In genomic region chrX:103063191-103063845, GRCh38 we compare ENCODE assay signal across 9 cellular contexts. TPM values are rescaled to one million over a fixed set of nuclear protein-coding genes. Genes with fewer than 3 reads are reported as not detected.
DNase-seq lines count a peak whose midpoint lies in the region; ATAC-seq and TF ChIP-seq lines count a peak whose summit lies in the region.
"Had no signal": no experiment of that assay in that cellular context is flagged by ENCODE, and none has a peak within 500 bp of the region (broad histone marks: within the 10 kb centered on the region; RNA-seq: fewer than 3 reads in every experiment).

No MANE protein-coding gene starts in this region.

- ATAC-seq in naive thymus-derived CD8-positive, alpha-beta T cell: no peak
- ATAC-seq in activated T-helper 17 cell treated with anti-CD3 and anti-CD28 coated beads, Interleukin-2, amount 50 U/mL, for 72 hours (replicated peaks): no peak
- ATAC-seq in GM19328 (IDR thresholded peaks at IDR 0.05; ENCODE audit: unreplicated experiment): no peak

- H3K4me1 ChIP-seq in HEK293 (ENCODE audit: control insufficient read depth, insufficient read depth, low read length): no peaks in the 10 kb centered on the region

- H3K27me3 Mint-ChIP-seq in naive thymus-derived CD8-positive, alpha-beta T cell: peaks cover 9 to 27% (median 13%) of the 10 kb centered on the region in 5 donors
- peaks cover 17% of the 10 kb centered on the region for H3K27me3 Mint-ChIP-seq in activated T-helper 17 cell treated with anti-CD3 and anti-CD28 coated beads, Interleukin-2, amount 50 U/mL, for 72 hours

- no peaks in the 10 kb centered on the region for H3K36me3 ChIP-seq in HEK293 (ENCODE audit: control insufficient read depth in 2 of 2, insufficient read depth in 1 of 2, low read length in 2 of 2)

- peaks cover 0 to 2% (median 0%) of the 10 kb centered on the region in 9 donors for H3K9me3 Mint-ChIP-seq in naive thymus-derived CD8-positive, alpha-beta T cell
- H3K9me3 Mint-ChIP-seq in activated T-helper 17 cell treated with anti-CD3 and anti-CD28 coated beads, Interleukin-2, amount 50 U/mL, for 72 hours: no peaks in the 10 kb centered on the region

- no peak overlapping the region for H3K27ac ChIP-seq in HEK293 (ENCODE audit: extremely low read depth, low read depth, low read length)
- H3K27ac ChIP-seq: SK-N-MC had no signal

- DNase-seq in NCI-H524 (lab: John Stamatoyannopoulos, UW) (peak; percentile 75 to 84), dermis blood vessel endothelial cell (peak; percentile 45), NAMALWA (ENCODE audit: low spot score) (no peak), SKM-1 treated with dmso at 0.1 percent for 144 hours (lab: John Stamatoyannopoulos, UW; ENCODE audit: unreplicated experiment) (no peak)
- DNase-seq in naive thymus-derived CD8-positive, alpha-beta T cell: no peak

- peak overlapping the region; percentile 36 for H3K4me3 ChIP-seq in HEK293 (ENCODE audit: low read depth, low read length)
- H3K4me3 ChIP-seq: SK-N-MC had no signal

- H3K36me3 Mint-ChIP-seq in naive thymus-derived CD8-positive, alpha-beta T cell: no peaks in the 10 kb centered on the region
- no peaks in the 10 kb centered on the region for H3K36me3 Mint-ChIP-seq in activated T-helper 17 cell treated with anti-CD3 and anti-CD28 coated beads, Interleukin-2, amount 50 U/mL, for 72 hours (ENCODE audit: low read depth)

- H3K9me3 ChIP-seq in HEK293 (ENCODE audit: control insufficient read depth, insufficient read depth, low read depth, low read length): no peaks in the 10 kb centered on the region

- H3K4me1 Mint-ChIP-seq in naive thymus-derived CD8-positive, alpha-beta T cell: peaks cover 0 to 4% (median 4%) of the 10 kb centered on the region in 4 donors
- H3K4me1 Mint-ChIP-seq in activated T-helper 17 cell treated with anti-CD3 and anti-CD28 coated beads, Interleukin-2, amount 50 U/mL, for 72 hours: no peaks in the 10 kb centered on the region

- TF ChIP-seq CTCF in HEK293 (tag by site-specific recombination; IDR thresholded peaks at IDR 0.05): no peak

- CTCF ChIA-PET in HEK293 (lab: Yijun Ruan, JAX): no interaction called here

- H3K4me3 Mint-ChIP-seq in naive thymus-derived CD8-positive, alpha-beta T cell: peak overlapping the region in 7 of 10 donors; percentile 19 to 62 (median 36)
- H3K4me3 Mint-ChIP-seq in activated T-helper 17 cell treated with anti-CD3 and anti-CD28 coated beads, Interleukin-2, amount 50 U/mL, for 72 hours: no peak overlapping the region

- POLR2A ChIA-PET in HEK293 (lab: Yijun Ruan, JAX): no interaction called here
- POLR2A ChIA-PET in naive thymus-derived CD8-positive, alpha-beta T cell (lab: Charles Lee): no interaction called here

- peak overlapping the region in 1 of 10 donors; percentile 49 for H3K27ac Mint-ChIP-seq in naive thymus-derived CD8-positive, alpha-beta T cell
- H3K27ac Mint-ChIP-seq in activated T-helper 17 cell treated with anti-CD3 and anti-CD28 coated beads, Interleukin-2, amount 50 U/mL, for 72 hours: no peak overlapping the region

TF ChIP-seq in HEK293, 187 proteins besides CTCF, POLR2A, EP300 and RAD21:
- TF ChIP-seq INSM2 (tag by site-specific recombination; IDR thresholded peaks at IDR 0.05): no peak
- TF ChIP-seq KLF8 (tag by site-specific recombination; IDR thresholded peaks at IDR 0.05): no peak
- TF ChIP-seq ZNF37A (tag by site-specific recombination; IDR thresholded peaks at IDR 0.05): no peak
- no peak for TF ChIP-seq ZNF239 (tag by site-specific recombination; IDR thresholded peaks at IDR 0.05)
- TF ChIP-seq ZNF558 (tag by site-specific recombination; IDR thresholded peaks at IDR 0.05): no peak
- TF ChIP-seq SP2 (tag by site-specific recombination; IDR thresholded peaks at IDR 0.05): peak; percentile 38; the same call in 1 of the 2 replicates
- no peak for TF ChIP-seq SCRT2 (tag by site-specific recombination; IDR thresholded peaks at IDR 0.05)
- no peak for TF ChIP-seq ZFHX2 (tag by site-specific recombination; conservative IDR thresholded peaks at IDR 0.05)
- TF ChIP-seq SCRT1 (tag by site-specific recombination; IDR thresholded peaks at IDR 0.05; ENCODE audit: borderline replicate concordance): no peak
- no peak for TF ChIP-seq ZNF707 (tag by site-specific recombination; IDR thresholded peaks at IDR 0.05)
- peak; percentile 94 for TF ChIP-seq REST (tag by site-specific recombination; IDR thresholded peaks at IDR 0.05)
- peak; percentile 25; the same call in 1 of the 2 replicates for TF ChIP-seq SP3 (tag by site-specific recombination; IDR thresholded peaks at IDR 0.05)
- TF ChIP-seq ZBTB8A (tag by site-specific recombination; IDR thresholded peaks at IDR 0.05): no peak
TF ChIP-seq in HEK293: peak in this region for 3.

RNA-seq across cellular contexts. Expression of gene BEX1, which starts 0.7 kb away (rescaled TPM):
- not detected in 2 replicates for total RNA-seq in dermis blood vessel endothelial cell
- not detected for total RNA-seq in naive thymus-derived CD8-positive, alpha-beta T cell
- 1 to 10 TPM in 1 of 3 donors, under 1 TPM in 2; 0.63 to 1.1 (median 0.73) TPM for polyA plus RNA-seq in naive thymus-derived CD8-positive, alpha-beta T cell
- total RNA-seq in activated T-helper 17 cell treated with anti-CD3 and anti-CD28 coated beads, Interleukin-2, amount 50 U/mL, for 72 hours: 1 to 10 TPM in 1 of 2 donors, not detected in 1; 1.1 TPM

RNA-seq across cellular contexts. Expression of gene NXF3, which starts 29.6 kb away (rescaled TPM):
- total RNA-seq in dermis blood vessel endothelial cell: not detected in 2 replicates
- not detected for total RNA-seq in naive thymus-derived CD8-positive, alpha-beta T cell
- polyA plus RNA-seq in naive thymus-derived CD8-positive, alpha-beta T cell: not detected
- total RNA-seq in activated T-helper 17 cell treated with anti-CD3 and anti-CD28 coated beads, Interleukin-2, amount 50 U/mL, for 72 hours: not detected

Comparison
In these comparisons a context has a peak if more than half of its experiments do, and no peak if none do; other contexts are left out.
1. DNase-seq: peak in NCI-H524 (2 of 2) and dermis blood vessel endothelial cell (single experiment); none in naive thymus-derived CD8-positive, alpha-beta T cell (0 of 10), NAMALWA (single experiment) and SKM-1 treated with dmso at 0.1 percent for 144 hours (single experiment).